2 cellular contexts compared by ENCODE assay signal in the genomic region with DNA sequence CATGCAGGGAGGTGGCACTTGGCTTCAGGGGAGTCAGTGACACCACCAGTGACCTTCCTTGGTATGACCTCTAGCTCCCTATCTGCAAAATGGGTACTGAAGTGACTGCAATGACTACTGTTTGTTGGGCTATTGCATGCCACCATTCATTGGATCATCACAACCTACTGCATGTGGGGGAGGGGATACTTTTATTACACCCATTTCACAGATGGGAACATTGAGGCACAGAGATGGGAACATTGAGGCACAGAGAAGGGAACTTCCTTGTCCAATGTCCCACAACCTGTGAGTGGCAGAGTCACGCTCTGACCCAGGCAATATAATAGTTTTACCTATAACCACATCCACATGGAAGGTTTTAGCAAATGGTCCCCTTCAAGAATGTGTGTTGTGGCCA.
A peak's percentile ranks its signal among the peaks of the same experiment; 100 is the strongest.
TF ChIP-seq lines count a peak whose summit lies in the region.

No MANE protein-coding gene starts in this region.

TF ChIP-seq in HepG2, 621 proteins besides CTCF, POLR2A, EP300 and RAD21:
- TF ChIP-seq ZNF629 (CRISPR knock-in tag; conservative IDR thresholded peaks at IDR 0.05) = peak; percentile 85
- TF ChIP-seq, protein P1, sequence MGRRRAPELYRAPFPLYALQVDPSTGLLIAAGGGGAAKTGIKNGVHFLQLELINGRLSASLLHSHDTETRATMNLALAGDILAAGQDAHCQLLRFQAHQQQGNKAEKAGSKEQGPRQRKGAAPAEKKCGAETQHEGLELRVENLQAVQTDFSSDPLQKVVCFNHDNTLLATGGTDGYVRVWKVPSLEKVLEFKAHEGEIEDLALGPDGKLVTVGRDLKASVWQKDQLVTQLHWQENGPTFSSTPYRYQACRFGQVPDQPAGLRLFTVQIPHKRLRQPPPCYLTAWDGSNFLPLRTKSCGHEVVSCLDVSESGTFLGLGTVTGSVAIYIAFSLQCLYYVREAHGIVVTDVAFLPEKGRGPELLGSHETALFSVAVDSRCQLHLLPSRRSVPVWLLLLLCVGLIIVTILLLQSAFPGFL (CRISPR knock-in tag; IDR thresholded peaks at IDR 0.05) = no peak

TF ChIP-seq in H1, 55 proteins besides CTCF, POLR2A, EP300 and RAD21:
- TF ChIP-seq, protein P2, sequence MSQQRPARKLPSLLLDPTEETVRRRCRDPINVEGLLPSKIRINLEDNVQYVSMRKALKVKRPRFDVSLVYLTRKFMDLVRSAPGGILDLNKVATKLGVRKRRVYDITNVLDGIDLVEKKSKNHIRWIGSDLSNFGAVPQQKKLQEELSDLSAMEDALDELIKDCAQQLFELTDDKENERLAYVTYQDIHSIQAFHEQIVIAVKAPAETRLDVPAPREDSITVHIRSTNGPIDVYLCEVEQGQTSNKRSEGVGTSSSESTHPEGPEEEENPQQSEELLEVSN (IDR thresholded peaks at IDR 0.05) = no peak
- TF ChIP-seq TAF1 (IDR thresholded peaks at IDR 0.05; ENCODE audit: low read depth, low read length) (no peak), JUND (IDR thresholded peaks at IDR 0.05; ENCODE audit: low read length) (no peak), TBP (IDR thresholded peaks at IDR 0.05; ENCODE audit: low read depth, low read length) (no peak), KDM4A (IDR thresholded peaks at IDR 0.05; ENCODE audit: low read depth, low read length, severe bottlenecking) (no peak), SRF (IDR thresholded peaks at IDR 0.05; ENCODE audit: low read depth, low read length) (no peak), ASH2L (IDR thresholded peaks at IDR 0.05; ENCODE audit: low read length) (no peak), POLR2AphosphoS5 (IDR thresholded peaks at IDR 0.05; ENCODE audit: low read depth, low read length) (no peak), CBX5 (IDR thresholded peaks at IDR 0.05; ENCODE audit: low read depth, low read length) (no peak), SP1 (IDR thresholded peaks at IDR 0.05; ENCODE audit: low read depth, low read length) (no peak)
TF ChIP-seq in H1: peak in this region for 0.
